In the genomic region with DNA sequence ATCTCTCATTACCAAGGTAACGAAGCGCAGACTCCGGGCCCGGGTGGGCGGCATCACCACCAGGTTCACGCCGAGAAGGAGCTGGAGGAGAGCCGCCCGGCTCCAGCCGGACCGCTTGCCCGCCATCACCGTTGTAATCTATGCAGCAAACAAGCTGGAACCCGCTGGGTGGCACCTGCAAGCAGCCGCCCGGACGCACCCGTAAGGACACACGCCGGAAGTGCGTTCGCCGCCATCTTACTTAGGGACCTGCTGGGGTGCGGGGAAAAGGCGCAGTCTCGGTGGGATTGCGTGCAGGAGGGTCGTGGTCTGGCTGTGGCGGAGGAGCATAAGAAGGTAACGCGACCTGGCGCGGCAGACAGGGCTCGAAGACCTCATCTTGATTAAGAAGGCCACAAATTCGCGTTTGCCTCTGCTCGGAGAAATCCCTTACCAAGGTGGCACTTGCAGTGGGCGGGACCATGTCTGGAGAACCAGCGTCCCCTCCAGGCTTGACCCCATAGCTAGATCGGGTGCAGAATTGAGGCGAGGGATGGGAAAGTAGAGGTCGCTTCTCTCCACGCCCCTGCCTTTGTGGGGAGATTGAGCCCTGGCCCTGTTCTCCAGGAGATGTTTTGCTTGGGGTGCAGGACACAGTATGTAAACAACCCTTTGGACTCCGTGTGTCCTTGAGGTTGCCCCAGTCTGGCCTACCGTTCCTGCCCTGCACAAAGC, we compare ENCODE assay signal across 8 cellular contexts. TPM values are rescaled to one million over a fixed set of nuclear protein-coding genes. Genes with fewer than 3 reads are reported as not detected.
DNase-seq lines count a peak whose midpoint lies in the region; ATAC-seq and TF ChIP-seq lines count a peak whose summit lies in the region.

A gene with protein sequence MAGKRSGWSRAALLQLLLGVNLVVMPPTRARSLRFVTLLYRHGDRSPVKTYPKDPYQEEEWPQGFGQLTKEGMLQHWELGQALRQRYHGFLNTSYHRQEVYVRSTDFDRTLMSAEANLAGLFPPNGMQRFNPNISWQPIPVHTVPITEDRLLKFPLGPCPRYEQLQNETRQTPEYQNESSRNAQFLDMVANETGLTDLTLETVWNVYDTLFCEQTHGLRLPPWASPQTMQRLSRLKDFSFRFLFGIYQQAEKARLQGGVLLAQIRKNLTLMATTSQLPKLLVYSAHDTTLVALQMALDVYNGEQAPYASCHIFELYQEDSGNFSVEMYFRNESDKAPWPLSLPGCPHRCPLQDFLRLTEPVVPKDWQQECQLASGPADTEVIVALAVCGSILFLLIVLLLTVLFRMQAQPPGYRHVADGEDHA (minus strand): TSS at position 151 of the 714 bp plus-strand sequence. CDS start 25 bp downstream, at position 126.

- H3K4me3 ChIP-seq in right lobe of liver, result peak within 1 kb of the TSS; percentile 64 to 92 (median 81)

- ATAC-seq in HG03439 (IDR thresholded peaks at IDR 0.05; ENCODE audit: unreplicated experiment) (peak; percentile 84), right lobe of liver (peak; percentile 83 to 89 (median 86))

- peak in 3 of 4 donors; percentile 6 to 22 (median 14) for TF ChIP-seq CTCF in right lobe of liver (IDR thresholded peaks at IDR 0.05)

- TF ChIP-seq POLR2A in right lobe of liver (IDR thresholded peaks at IDR 0.05), result peak; percentile 83

- intact Hi-C loops in right lobe of liver (cut with DNase I), result no loop called here

- H3K9me3 ChIP-seq in right lobe of liver, result no peaks in the 10 kb centered on the region

- WGBS in right lobe of liver (ENCODE audit: insufficient coverage, low coverage, low lambda C conversion rate, missing lambda C conversion rate), result 3% methylated on average over 7 of the region's 45 CpGs

- H3K36me3 ChIP-seq in right lobe of liver, result peaks cover 0 to 11% (median 5%) of the 10 kb centered on the region in 4 donors

- H3K27ac ChIP-seq in right lobe of liver, result peak within 1 kb of the TSS; percentile 77 to 96 (median 86)

- H3K27me3 ChIP-seq in right lobe of liver, result no peaks in the 10 kb centered on the region

- peak in 13 of 14 donors; percentile 77 to 93 (median 89) for DNase-seq in C1 segment of cervical spinal cord (lab: John Stamatoyannopoulos, UW)
- peak; percentile 72 for DNase-seq in GM19238 (ENCODE audit: insufficient read length, low spot score)
- DNase-seq in NCI-H524 treated with DMSO at 0.1 percent for 48 hours (lab: John Stamatoyannopoulos, UW), result peak; percentile 24
- peak; percentile 82 to 83 for DNase-seq in activated CD4-positive, alpha-beta T cell treated with anti-CD3 and anti-CD28 coated beads, Interleukin-2, amount 50 U/mL, for 24 hours (ENCODE audit: low read depth in 1 of 2, low spot score in 1 of 2)
- peak; percentile 92 for DNase-seq in dermis blood vessel endothelial cell
- peak; percentile 90 to 93 (median 91) for DNase-seq in right lobe of liver
- peak; percentile 79 to 84 for DNase-seq in stimulated activated CD4-positive, alpha-beta T cell treated with anti-CD3 and anti-CD28 coated beads, Interleukin-4, amount 100 ng/mL, for 48 hours (ENCODE audit: low read depth in 2 of 2)

- peaks cover 0 to 47% (median 32%) of the 10 kb centered on the region in 4 donors for H3K4me1 ChIP-seq in right lobe of liver

RNA-seq across cellular contexts. Expression of the gene that starts here (rescaled TPM):
- total RNA-seq in dermis blood vessel endothelial cell, result 52.6 and 64.2 TPM in 2 replicates
- 100 to 1,000 TPM in 2 of 6 experiments, 10 to 100 TPM in 4; 53.3 to 173 (median 64.1) TPM for total RNA-seq in right lobe of liver

Comparison
In these comparisons a context has a peak if more than half of its experiments do, and no peak if none do; other contexts are left out.
1. Peak in every context shown above with its lines: DNase-seq, ATAC-seq, H3K4me3 ChIP-seq and H3K27ac ChIP-seq.
2. DNase-seq: peak in every context shown above with its lines; median percentile 92 in dermis blood vessel endothelial cell; 91 in right lobe of liver; 89 in C1 segment of cervical spinal cord; 82 in activated CD4-positive, alpha-beta T cell treated with anti-CD3 and anti-CD28 coated beads, Interleukin-2, amount 50 U/mL, for 24 hours; 82 in stimulated activated CD4-positive, alpha-beta T cell treated with anti-CD3 and anti-CD28 coated beads, Interleukin-4, amount 100 ng/mL, for 48 hours; 72 in GM19238; 24 in NCI-H524 treated with DMSO at 0.1 percent for 48 hours.